Comparison of ENCODE assay signal across 9 cellular contexts in the genomic region with DNA sequence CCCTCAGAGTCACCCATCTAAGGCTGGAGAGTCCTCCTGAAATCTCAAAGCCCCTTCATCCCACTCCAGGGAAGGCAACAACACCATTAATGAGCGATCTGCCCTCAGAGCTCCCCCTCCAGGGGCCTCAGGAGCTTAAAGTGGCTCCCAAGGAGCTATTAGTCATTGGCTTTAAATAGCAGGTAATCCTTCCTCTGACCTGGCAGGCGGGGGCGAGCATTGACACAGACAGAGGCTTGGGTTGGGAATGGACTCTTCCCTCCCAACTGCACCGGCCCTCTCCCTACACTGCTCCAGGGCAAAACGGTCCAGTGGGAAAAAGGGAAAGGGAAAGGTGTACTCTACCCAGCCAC. TPM values are rescaled to one million over a fixed set of nuclear protein-coding genes. Genes with fewer than 3 reads are reported as not detected.
DNase-seq lines count a peak whose midpoint lies in the region; ATAC-seq and TF ChIP-seq lines count a peak whose summit lies in the region.
"Had no signal": no experiment of that assay in that cellular context is flagged by ENCODE, and none has a peak within 500 bp of the region (broad histone marks: within the 10 kb centered on the region; RNA-seq: fewer than 3 reads in every experiment).

No MANE protein-coding gene starts in this region.

- H3K27ac Mint-ChIP-seq in mesothelial cell of epicardium, result no peak overlapping the region

- no peak for ATAC-seq in GM21737 (IDR thresholded peaks at IDR 0.05; ENCODE audit: unreplicated experiment)
- ATAC-seq: GM12878 had no signal

- H3K4me1 Mint-ChIP-seq in mesothelial cell of epicardium, result peaks cover 32% of the 10 kb centered on the region

- peaks cover 20% of the 10 kb centered on the region for H3K36me3 Mint-ChIP-seq in mesothelial cell of epicardium

- TF ChIP-seq CTCF in cardiac fibroblast (IDR thresholded peaks at IDR 0.05; ENCODE audit: low read depth, low read length) (no peak), mesothelial cell of epicardium (IDR thresholded peaks at IDR 0.05; ENCODE audit: unreplicated experiment) (no peak)

- H3K9me3 Mint-ChIP-seq in mesothelial cell of epicardium, result no peaks in the 10 kb centered on the region

- H3K27me3 Mint-ChIP-seq in mesothelial cell of epicardium (ENCODE audit: low read depth), result no peaks in the 10 kb centered on the region

- H3K4me3 Mint-ChIP-seq in mesothelial cell of epicardium, result peak overlapping the region; percentile 88

- peak overlapping the region; percentile 76 to 82 for H3K4me3 ChIP-seq in cardiac fibroblast (replicated peaks in 1 of 2; ENCODE audit: low read depth in 2 of 2, low read length in 2 of 2)
- H3K4me3 ChIP-seq: GM12878 had no signal

- DNase-seq in AG08395 (ENCODE audit: low spot score), result peak; percentile 2
- DNase-seq in HT1080 (ENCODE audit: low read depth), result peak; percentile 32
- DNase-seq in cardiac fibroblast (ENCODE audit: low read depth in 2 of 2), result peak in 1 of 2 donors; percentile 48
- no peak for DNase-seq in mesothelial cell of epicardium (ENCODE audit: low spot score in 2 of 2, unreplicated experiment in 2 of 2)
- no peak for DNase-seq in NK-92 (lab: John Stamatoyannopoulos, UW; ENCODE audit: unreplicated experiment)
- DNase-seq in activated gamma-delta T cell treated with Interleukin-2 at 50 U/mL for 16 hours, result no peak
- no peak for DNase-seq in GM19240 (ENCODE audit: insufficient read length, low spot score)

RNA-seq across cellular contexts. Expression of a gene that starts 1.4 kb away (rescaled TPM):
- 18.7 and 27.6 TPM in 2 replicates for total RNA-seq in HT1080 (2014; rRNA removed; shearing (Covaris generic))
- polyA plus RNA-seq in HT1080 (2015; cell fraction: cytosol; rRNA removed), result 35.7 and 37.9 TPM in 2 replicates
- polyA plus RNA-seq in HT1080 (2015; cell fraction: nucleus; rRNA removed), result 92.1 and 92.4 TPM in 2 replicates
- 176 to 182 TPM (median 181 TPM) in 3 replicates for total RNA-seq in mesothelial cell of epicardium

RNA-seq across cellular contexts. Expression of a gene that starts 16.4 kb away (rescaled TPM):
- total RNA-seq in HT1080 (2014; rRNA removed; shearing (Covaris generic)), result 9.7 and 10.0 TPM in 2 replicates
- 3.0 and 5.0 TPM in 2 replicates for polyA plus RNA-seq in HT1080 (2015; cell fraction: cytosol; rRNA removed)
- 6.5 and 6.7 TPM in 2 replicates for polyA plus RNA-seq in HT1080 (2015; cell fraction: nucleus; rRNA removed)
- total RNA-seq in mesothelial cell of epicardium, result 3.5 to 3.9 TPM (median 3.9 TPM) in 3 replicates

Comparison
In these comparisons a context has a peak if more than half of its experiments do, and no peak if none do; other contexts are left out.
1. DNase-seq: peak in AG08395 (single experiment) and HT1080 (single experiment); none in mesothelial cell of epicardium (0 of 2), NK-92 (single experiment), activated gamma-delta T cell treated with Interleukin-2 at 50 U/mL for 16 hours (single experiment) and GM19240 (single experiment).